16 cellular contexts compared by ENCODE assay signal in genomic region chr14:37566811-37567371, GRCh38. TPM values are rescaled to one million over a fixed set of nuclear protein-coding genes. Genes with fewer than 3 reads are reported as not detected.
DNase-seq lines count a peak whose midpoint lies in the region; ATAC-seq and TF ChIP-seq lines count a peak whose summit lies in the region.
"Had no signal": no experiment of that assay in that cellular context is flagged by ENCODE, and none has a peak within 500 bp of the region (broad histone marks: within the 10 kb centered on the region; RNA-seq: fewer than 3 reads in every experiment).

No MANE protein-coding gene starts in this region.

- H3K9me3 ChIP-seq in PC-3 (ENCODE audit: low read length) = no peaks in the 10 kb centered on the region

- ATAC-seq in GM23338 (peak; percentile 49), PC-3 (peak; percentile 86), HG02571 (IDR thresholded peaks at IDR 0.05; ENCODE audit: unreplicated experiment) (no peak)
- ATAC-seq: activated naive CD8-positive, alpha-beta T cell treated with anti-CD3 and anti-CD28 coated beads, Interleukin-2, amount 50 U/mL, for 24 hours had no signal

- H3K9me2 ChIP-seq in GM23338 (ENCODE audit: insufficient read depth) = no peaks in the 10 kb centered on the region
- H3K9me2 ChIP-seq in PC-3 (replicated peaks; ENCODE audit: low read length) = no peaks in the 10 kb centered on the region

- CTCF ChIA-PET in PC-3 (lab: Charles Lee) = interaction anchor here (0.6 to 0.9 kb wide), 3 partner anchors 13 to 314 kb away, joined by 3 read pairs; no protein-coding TSS in a partner anchor

- DNase-seq in GM23338 (ENCODE audit: low spot score) (peak; percentile 28), PC-3 (peak; percentile 98), foreskin melanocyte (peak; percentile 28), progenitor cell of endocrine pancreas (ENCODE audit: low spot score, unreplicated experiment) (no peak), SW480 (ENCODE audit: low spot score) (no peak)
- no peak for DNase-seq in stimulated activated CD8-positive, alpha-beta memory T cell treated with anti-CD3 and anti-CD28 coated beads, Interleukin-4, amount 100 ng/mL, for 48 hours
- no peak for DNase-seq in stimulated activated CD4-positive, alpha-beta T cell treated with anti-CD3 and anti-CD28 coated beads, Interleukin-12 subunit alpha, Interleukin-12 subunit beta, amount 100 ng/mL, for 4 hours
- DNase-seq: activated CD4-positive, alpha-beta T cell treated with anti-CD3 and anti-CD28 coated beads, Interleukin-2, amount 50 U/mL, for 4 hours; activated naive CD8-positive, alpha-beta T cell treated with anti-CD3 and anti-CD28 coated beads, Interleukin-2, amount 50 U/mL, for 24 hours; activated T-cell treated with anti-CD3 and anti-CD28 coated beads, Interleukin-2, amount 50 U/mL, for 48 hours; NCI-H1694; NCI-H510A treated with DMSO at 0.1 percent for 48 hours had no signal

- no peaks in the 10 kb centered on the region for H4K20me1 ChIP-seq in GM23338 (replicated peaks; ENCODE audit: insufficient read depth)
- no peaks in the 10 kb centered on the region for H4K20me1 ChIP-seq in PC-3 (ENCODE audit: low read length)

- H3K27me3 ChIP-seq in GM23338 (ENCODE audit: insufficient read depth) (no peaks in the 10 kb centered on the region), PC-3 (ENCODE audit: low read length) (no peaks in the 10 kb centered on the region)

- H3K36me3 ChIP-seq in GM23338 (ENCODE audit: insufficient read depth) = no peaks in the 10 kb centered on the region
- H3K36me3 ChIP-seq in PC-3 (ENCODE audit: low read depth, low read length) = no peaks in the 10 kb centered on the region

- no peak overlapping the region for H3K27ac ChIP-seq in GM23338 (ENCODE audit: low read depth)
- H3K27ac ChIP-seq in PC-3 (ENCODE audit: low read length) = peak overlapping the region; percentile 91
- H3K27ac ChIP-seq: KMS-11 had no signal

- no peak overlapping the region; the same call in 2 of the 3 replicates for H3K4me3 Mint-ChIP-seq in GM23338
- peak overlapping the region; percentile 65 for H3K4me3 Mint-ChIP-seq in progenitor cell of endocrine pancreas (ENCODE audit: low read depth)
- H3K4me3 Mint-ChIP-seq: activated naive CD8-positive, alpha-beta T cell treated with anti-CD3 and anti-CD28 coated beads, Interleukin-2, amount 50 U/mL, for 24 hours; stimulated activated naive CD8-positive, alpha-beta T cell treated with anti-CD3 and anti-CD28 coated beads, Interleukin-15, Interleukin-2, amounts not matched to agents 100 ng/mL and 50 ng/mL, for 24 hours had no signal

- H3K9me3 Mint-ChIP-seq in GM23338 (no peaks in the 10 kb centered on the region), progenitor cell of endocrine pancreas (ENCODE audit: low read depth) (no peaks in the 10 kb centered on the region)
- H3K9me3 Mint-ChIP-seq: stimulated activated naive CD8-positive, alpha-beta T cell treated with anti-CD3 and anti-CD28 coated beads, Interleukin-15, Interleukin-2, amounts not matched to agents 100 ng/mL and 50 ng/mL, for 24 hours had no signal

- H3K4me1 ChIP-seq in GM23338 (ENCODE audit: insufficient read depth) = no peaks in the 10 kb centered on the region
- peaks cover 58% of the 10 kb centered on the region for H3K4me1 ChIP-seq in PC-3 (ENCODE audit: insufficient read depth, low read length)

- H2AFZ ChIP-seq in GM23338 (no peak overlapping the region), PC-3 (ENCODE audit: low read length) (no peak overlapping the region)

- H3K27me3 Mint-ChIP-seq in GM23338 (ENCODE audit: insufficient read depth, low read depth, poor library complexity) = no peaks in the 10 kb centered on the region
- H3K27me3 Mint-ChIP-seq in progenitor cell of endocrine pancreas = no peaks in the 10 kb centered on the region

- H3K4me3 ChIP-seq in GM23338 (no peak overlapping the region), PC-3 (ENCODE audit: low read length) (peak overlapping the region; percentile 60)

- intact Hi-C loops in PC-3 (cut with micrococcal nuclease) = loop anchor here (1.0 to 5.0 kb wide), 8 partner anchors 13 to 240 kb away; no protein-coding TSS in a partner anchor

- peak overlapping the region; percentile 73 for H3K9ac ChIP-seq in PC-3 (ENCODE audit: low read length)
- H3K9ac ChIP-seq: KMS-11 had no signal

- H3F3A ChIP-seq in GM23338 (replicated peaks; ENCODE audit: low read depth) (no peaks in the 10 kb centered on the region), PC-3 (ENCODE audit: low read length, unreplicated experiment) (no peaks in the 10 kb centered on the region)

- POLR2A ChIA-PET in PC-3 (lab: Charles Lee; ENCODE audit: unreplicated experiment) = interaction anchor here (0.5 kb wide), 1 partner anchor 233 kb away, joined by 4 read pairs; no protein-coding TSS in a partner anchor

- H3K27ac Mint-ChIP-seq in GM23338 (peak overlapping the region; percentile 50; the same call in 1 of the 2 replicates), progenitor cell of endocrine pancreas (peak overlapping the region; percentile 97)
- H3K27ac Mint-ChIP-seq: activated naive CD8-positive, alpha-beta T cell treated with anti-CD3 and anti-CD28 coated beads, Interleukin-2, amount 50 U/mL, for 24 hours; stimulated activated naive CD8-positive, alpha-beta T cell treated with anti-CD3 and anti-CD28 coated beads, Interleukin-15, Interleukin-2, amounts not matched to agents 100 ng/mL and 50 ng/mL, for 24 hours had no signal

- H3K79me2 ChIP-seq in GM23338 (replicated peaks; ENCODE audit: insufficient read depth) (no peaks in the 10 kb centered on the region), PC-3 (ENCODE audit: low read length) (peaks cover 52% of the 10 kb centered on the region)

- H3K4me1 Mint-ChIP-seq in GM23338 (peaks cover 14% of the 10 kb centered on the region), progenitor cell of endocrine pancreas (ENCODE audit: low read depth) (peaks cover 60% of the 10 kb centered on the region)
- H3K4me1 Mint-ChIP-seq: activated naive CD8-positive, alpha-beta T cell treated with anti-CD3 and anti-CD28 coated beads, Interleukin-2, amount 50 U/mL, for 24 hours had no signal

- no peak for TF ChIP-seq CTCF in GM23338 (conservative IDR thresholded peaks at IDR 0.05; ENCODE audit: low read depth in 2 of 2)
- no peak for TF ChIP-seq CTCF in PC-3 (conservative IDR thresholded peaks at IDR 0.05; ENCODE audit: low read depth, low read length)
- TF ChIP-seq CTCF in progenitor cell of endocrine pancreas (IDR thresholded peaks at IDR 0.05; ENCODE audit: unreplicated experiment) = no peak

- no peaks in the 10 kb centered on the region for H3K36me3 Mint-ChIP-seq in GM23338 (ENCODE audit: low read depth)
- peaks cover under 1% of the 10 kb centered on the region for H3K36me3 Mint-ChIP-seq in progenitor cell of endocrine pancreas (ENCODE audit: insufficient read depth)

- no TSS peak for BruUV-seq in PC-3 (replicated peaks; lab: Mats Ljungman, UMichigan)

- H3K4me2 ChIP-seq in GM23338 (0 out of 2 replicates have a peak overlapping the region, but pooled peaks have one; percentile 3), PC-3 (ENCODE audit: low read length) (peak overlapping the region; percentile 75)
- H3K4me2 ChIP-seq: KMS-11 had no signal

TF ChIP-seq in GM23338, 12 proteins besides CTCF, POLR2A, EP300 and RAD21:
- TF ChIP-seq NANOG (IDR thresholded peaks at IDR 0.05; ENCODE audit: borderline replicate concordance) (no peak), EZH2 (IDR thresholded peaks at IDR 0.05; ENCODE audit: low read depth, unreplicated experiment) (no peak)
TF ChIP-seq in GM23338: peak in this region for 0.

RNA-seq across cellular contexts. Expression of gene FOXA1, which starts 28.2 kb away (rescaled TPM):
- total RNA-seq in GM23338 (2014; rRNA removed; shearing (Covaris generic)) = 1.8 TPM in 1 of 2 replicates, not detected in the other
- 0.12 TPM in 1 of 2 replicates, not detected in the other for polyA plus RNA-seq in GM23338 (2016; fragmentation: Nextera tagmentation; extraction: Ambion mirVana)
- 212 and 249 TPM in 2 replicates for total RNA-seq in PC-3 (2014; rRNA removed)
- 187 and 196 TPM in 2 replicates for total RNA-seq in progenitor cell of endocrine pancreas
- total RNA-seq: lung microvascular endothelial cell had no signal

RNA-seq across cellular contexts. Expression of gene TTC6, which starts 28.5 kb away (rescaled TPM):
- total RNA-seq in GM23338 (2014; rRNA removed; shearing (Covaris generic)) = not detected in 2 replicates
- 0.31 and 0.37 TPM in 2 replicates for polyA plus RNA-seq in GM23338 (2016; fragmentation: Nextera tagmentation; extraction: Ambion mirVana)
- 13.4 and 18.0 TPM in 2 replicates for total RNA-seq in PC-3 (2014; rRNA removed)
- 39.3 and 46.7 TPM in 2 replicates for total RNA-seq in progenitor cell of endocrine pancreas
- total RNA-seq: lung microvascular endothelial cell had no signal

Comparison
In these comparisons a context has a peak if more than half of its experiments do, and no peak if none do; other contexts are left out.
1. DNase-seq: peak in GM23338 (single experiment), PC-3 (single experiment) and foreskin melanocyte (single experiment); none in progenitor cell of endocrine pancreas (single experiment), stimulated activated CD8-positive, alpha-beta memory T cell treated with anti-CD3 and anti-CD28 coated beads, Interleukin-4, amount 100 ng/mL, for 48 hours (single experiment), SW480 (single experiment) and stimulated activated CD4-positive, alpha-beta T cell treated with anti-CD3 and anti-CD28 coated beads, Interleukin-12 subunit alpha, Interleukin-12 subunit beta, amount 100 ng/mL, for 4 hours (single experiment).
2. RNA of gene FOXA1, which starts 28.2 kb away (total RNA-seq): 212 to 249 TPM in PC-3 and 187 to 196 TPM in progenitor cell of endocrine pancreas; 1.8 TPM in GM23338; every median in the first group is over 10 times any median in the second.
3. RNA of gene TTC6, which starts 28.5 kb away (total RNA-seq): 39.3 to 46.7 TPM in progenitor cell of endocrine pancreas and 13.4 to 18.0 TPM in PC-3; not detected in GM23338; every median in the first group is over 10 times any median in the second.